In the genomic region with DNA sequence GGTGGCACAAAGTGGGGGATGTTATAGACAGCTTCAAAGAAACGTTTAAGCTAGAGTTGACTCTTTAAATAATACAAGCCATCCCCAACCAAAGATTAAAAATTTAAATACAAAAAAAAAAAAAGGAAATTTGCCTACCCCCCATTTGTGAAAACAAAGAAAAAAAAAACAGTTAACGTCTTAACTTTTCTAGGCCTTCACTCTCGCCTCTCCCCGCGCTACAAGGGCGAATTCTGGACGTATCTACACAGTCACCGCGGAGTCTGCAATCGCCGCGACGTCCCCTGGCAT, we compare ENCODE assay signal across 8 cellular contexts. TPM values are rescaled to one million over a fixed set of nuclear protein-coding genes. Genes with fewer than 3 reads are reported as not detected.
A peak's percentile ranks its signal among the peaks of the same experiment; 100 is the strongest.
DNase-seq lines count a peak whose midpoint lies in the region; ATAC-seq and TF ChIP-seq lines count a peak whose summit lies in the region.

No MANE protein-coding gene starts in this region.

- H3K4me1 ChIP-seq in HUES48 (ENCODE audit: control insufficient read depth, insufficient read depth, low read length) (peaks cover 50% of the 10 kb centered on the region), adrenal gland (replicated peaks in 1 of 2) (peaks cover 29 to 48% of the 10 kb centered on the region in 2 donors)

- H3K27ac ChIP-seq in HUES48 (ENCODE audit: low read depth, low read length) (peak overlapping the region; percentile 23), adrenal gland (peak overlapping the region; percentile 62 to 94 (median 87))

- peak overlapping the region; percentile 27; the same call in 1 of the 2 replicates for H3K9ac ChIP-seq in HUES48 (ENCODE audit: low read depth, low read length)

- no peaks in the 10 kb centered on the region for H3K27me3 Mint-ChIP-seq in stimulated activated naive B cell treated with anti-CD40 and anti-IgM and Interleukin-4, amounts not matched to agents 10 μg/mL and 1 μg/mL and 100 μg/mL, for 72 hours

- peak overlapping the region; percentile 71 for H3K4me3 ChIP-seq in HUES48 (ENCODE audit: low read depth, low read length)
- peak overlapping the region in 2 of 4 donors; percentile 46 to 69 for H3K4me3 ChIP-seq in adrenal gland
- H3K4me3 ChIP-seq in iPS-18c (ENCODE audit: insufficient read depth, low read depth, low read length) = peak overlapping the region; percentile 80

- ATAC-seq in stimulated activated naive B cell treated with anti-CD40 and anti-IgM and Interleukin-4, amounts not matched to agents 10 μg/mL and 1 μg/mL and 100 μg/mL, for 72 hours (replicated peaks) = no peak
- ATAC-seq in GM21360 (IDR thresholded peaks at IDR 0.05; ENCODE audit: unreplicated experiment) (no peak), HG02588 (IDR thresholded peaks at IDR 0.05; ENCODE audit: unreplicated experiment) (no peak)

- intact Hi-C loops in adrenal gland (cut with DNase I) = no loop called here

- H3K36me3 ChIP-seq in HUES48 (ENCODE audit: control insufficient read depth, insufficient read depth, low read length) (no peaks in the 10 kb centered on the region), adrenal gland (replicated peaks in 1 of 2) (no peaks in the 10 kb centered on the region)

- H3K4me3 Mint-ChIP-seq in stimulated activated naive B cell treated with anti-CD40 and anti-IgM and Interleukin-4, amounts not matched to agents 10 μg/mL and 1 μg/mL and 100 μg/mL, for 72 hours = peak overlapping the region; percentile 92 to 95

- no peaks in the 10 kb centered on the region for H3K9me3 ChIP-seq in HUES48 (ENCODE audit: control insufficient read depth, insufficient read depth, low read length)
- H3K9me3 ChIP-seq in adrenal gland (replicated peaks in 1 of 3) = no peaks in the 10 kb centered on the region
- no peaks in the 10 kb centered on the region for H3K9me3 ChIP-seq in iPS-18c (ENCODE audit: control insufficient read depth, insufficient read depth, low read length)

- 1 to 8% (median 2%) methylated on average over 13 of the region's 13 CpGs for WGBS in adrenal gland, 4 donors

- H3K4me1 Mint-ChIP-seq in stimulated activated naive B cell treated with anti-CD40 and anti-IgM and Interleukin-4, amounts not matched to agents 10 μg/mL and 1 μg/mL and 100 μg/mL, for 72 hours = peaks cover 18 to 42% of the 10 kb centered on the region in 2 donors

- no peak for TF ChIP-seq POLR2A in adrenal gland (IDR thresholded peaks at IDR 0.05)

- H3K9me3 Mint-ChIP-seq in stimulated activated naive B cell treated with anti-CD40 and anti-IgM and Interleukin-4, amounts not matched to agents 10 μg/mL and 1 μg/mL and 100 μg/mL, for 72 hours = no peaks in the 10 kb centered on the region

- no peak overlapping the region for H3K27ac Mint-ChIP-seq in stimulated activated naive B cell treated with anti-CD40 and anti-IgM and Interleukin-4, amounts not matched to agents 10 μg/mL and 1 μg/mL and 100 μg/mL, for 72 hours

- H3K27me3 ChIP-seq in HUES48 (ENCODE audit: control insufficient read depth, insufficient read depth, low read length) (no peaks in the 10 kb centered on the region), adrenal gland (no peaks in the 10 kb centered on the region)

- peaks cover 14 to 27% of the 10 kb centered on the region in 2 donors for H3K36me3 Mint-ChIP-seq in stimulated activated naive B cell treated with anti-CD40 and anti-IgM and Interleukin-4, amounts not matched to agents 10 μg/mL and 1 μg/mL and 100 μg/mL, for 72 hours

- DNase-seq in adrenal gland = no peak
- DNase-seq in stimulated activated naive B cell treated with anti-CD40 and anti-IgM and Interleukin-4, amounts not matched to agents 10 μg/mL and 1 μg/mL and 100 μg/mL, for 72 hours = no peak
- no peak for DNase-seq in activated CD4-positive, CD25-positive, alpha-beta regulatory T cell treated with anti-CD3 and anti-CD28 coated beads, Interleukin-2, amount 50 U/mL, for 72 hours
- DNase-seq in activated CD8-positive, alpha-beta memory T cell treated with anti-CD3 and anti-CD28 coated beads for 24 hours = no peak

- TF ChIP-seq CTCF in adrenal gland (IDR thresholded peaks at IDR 0.05) = peak in 1 of 6 experiments; percentile 33

RNA-seq across cellular contexts. Expression of a gene that starts 0.5 kb away (rescaled TPM):
- total RNA-seq in adrenal gland = 100 to 1,000 TPM in 7 of 8 donors, 10 to 100 TPM in 1; 71.1 to 195 (median 153) TPM
- 100 to 1,000 TPM in 1 of 3 donors, 10 to 100 TPM in 2; 23.0 to 175 (median 29.6) TPM for polyA plus RNA-seq in adrenal gland
